Comparison of ENCODE assay signal across 8 cellular contexts in the genomic region with DNA sequence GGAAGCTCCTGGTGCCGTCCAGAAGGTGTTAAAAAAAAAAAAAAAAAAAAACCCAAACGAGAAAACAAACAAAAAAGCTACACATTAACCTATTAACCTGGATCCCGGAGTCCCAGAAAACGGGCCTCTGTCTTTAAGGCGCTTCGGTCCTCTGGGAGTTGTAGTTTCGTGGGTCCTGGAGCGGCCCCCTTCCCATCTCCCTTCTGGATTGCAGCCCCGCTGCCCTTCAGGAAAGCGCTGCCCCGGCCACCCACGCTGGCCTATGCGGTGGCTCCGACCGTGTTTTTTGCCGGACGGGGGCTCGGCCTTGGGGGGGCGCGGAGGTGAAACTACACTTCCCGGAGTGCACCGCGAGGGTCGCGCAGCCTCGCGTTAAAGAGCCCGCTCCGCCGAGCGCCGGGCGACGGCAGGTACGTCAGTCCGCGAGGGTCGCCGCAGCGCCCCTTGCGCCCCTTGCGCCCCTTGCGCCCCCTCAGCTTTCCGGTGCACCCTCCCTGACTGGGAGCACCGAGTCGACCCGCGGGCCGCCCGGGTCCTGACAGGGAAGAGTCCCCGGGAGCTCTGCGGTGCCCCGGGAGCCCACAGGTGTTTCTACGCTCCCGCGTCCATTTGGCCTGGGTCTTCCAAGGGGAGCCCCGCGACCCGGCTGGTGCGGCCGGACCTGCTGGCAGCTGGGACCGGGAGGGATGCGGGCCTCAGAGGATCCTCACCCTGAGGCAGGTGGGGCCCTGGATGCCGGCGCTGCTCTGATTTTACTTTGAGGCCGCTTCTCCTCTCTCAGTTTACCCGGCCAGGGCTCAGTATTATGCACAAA. TPM values are rescaled to one million over a fixed set of nuclear protein-coding genes. Genes with fewer than 3 reads are reported as not detected.
A peak's percentile ranks its signal among the peaks of the same experiment; 100 is the strongest.
DNase-seq lines count a peak whose midpoint lies in the region; ATAC-seq lines count a peak whose summit lies in the region.

TSS of gene FCSK (plus strand) at position 375 of the 814 bp plus-strand sequence. CDS start 8,596 bp downstream, outside the sequence.

- peak within 1 kb of the TSS; percentile 99 for H2BK5ac ChIP-seq in mesenchymal stem cell (ENCODE audit: low read depth, low read length, poor library complexity, severe bottlenecking)

- H3K36me3 Mint-ChIP-seq in activated CD8-positive, alpha-beta T cell treated with anti-CD3 and anti-CD28 coated beads, Interleukin-2, amount 10 ng/mL, durations not matched to agents 7 days and 5 days (ENCODE audit: low read depth): no peaks in the 10 kb centered on the region

- H2BK12ac ChIP-seq in mesenchymal stem cell (ENCODE audit: low read length in 2 of 2): peak within 1 kb of the TSS; percentile 51 to 100

- peaks cover 8% of the 10 kb centered on the region for H3K4me1 ChIP-seq in effector memory CD4-positive, alpha-beta T cell (ENCODE audit: control insufficient read depth, insufficient read depth, low read length, poor library complexity, severe bottlenecking)
- H3K4me1 ChIP-seq in mesenchymal stem cell (ENCODE audit: control insufficient read depth, insufficient read depth, low read depth, low read length): peaks cover 2% of the 10 kb centered on the region

- POLR2A ChIA-PET in activated CD8-positive, alpha-beta T cell treated with anti-CD3 and anti-CD28 coated beads, Interleukin-2, amount 10 ng/mL, durations not matched to agents 7 days and 5 days (lab: Charles Lee): interaction anchor here (0.6 to 1.4 kb wide), 5 partner anchors 51 to 108 kb away, joined by 3 to 5 read pairs (median 3); partner anchors contain the start of gene DDX19A

- under 1% methylated on average over 67 of the region's 67 CpGs for WGBS in mesenchymal stem cell

- H3K27ac Mint-ChIP-seq in activated CD8-positive, alpha-beta T cell treated with anti-CD3 and anti-CD28 coated beads, Interleukin-2, amount 10 ng/mL, durations not matched to agents 7 days and 5 days: peak within 1 kb of the TSS; percentile 93

- peak within 1 kb of the TSS; percentile 93 for H4K8ac ChIP-seq in mesenchymal stem cell (ENCODE audit: low read length)

- H2BK15ac ChIP-seq in mesenchymal stem cell (ENCODE audit: low read depth, poor library complexity, severe bottlenecking): peak within 1 kb of the TSS; percentile 95

- H3K9me3 Mint-ChIP-seq in activated CD8-positive, alpha-beta T cell treated with anti-CD3 and anti-CD28 coated beads, Interleukin-2, amount 10 ng/mL, durations not matched to agents 7 days and 5 days (ENCODE audit: insufficient read depth): no peaks in the 10 kb centered on the region

- peak within 1 kb of the TSS; percentile 96 for H2AFZ ChIP-seq in mesenchymal stem cell (ENCODE audit: low read depth, low read length)

- CTCF ChIA-PET in activated CD8-positive, alpha-beta T cell treated with anti-CD3 and anti-CD28 coated beads, Interleukin-2, amount 10 ng/mL, durations not matched to agents 7 days and 5 days (lab: Charles Lee): interaction anchor here (0.6 to 3.5 kb wide), 8 partner anchors 14 to 228 kb away, joined by 3 to 12 read pairs (median 3); partner anchors contain the start of gene ST3GAL2

- no peaks in the 10 kb centered on the region for H3K36me3 ChIP-seq in effector memory CD4-positive, alpha-beta T cell (ENCODE audit: control insufficient read depth, insufficient read depth, low read length)
- no peaks in the 10 kb centered on the region for H3K36me3 ChIP-seq in mesenchymal stem cell (ENCODE audit: control insufficient read depth in 1 of 2, insufficient read depth in 2 of 2, low read depth in 1 of 2, low read length in 2 of 2)

- peak within 1 kb of the TSS in 1 of 2 experiments; percentile 96 for H3K23ac ChIP-seq in mesenchymal stem cell (ENCODE audit: low read length in 2 of 2)

- H3K27me3 Mint-ChIP-seq in activated CD8-positive, alpha-beta T cell treated with anti-CD3 and anti-CD28 coated beads, Interleukin-2, amount 10 ng/mL, durations not matched to agents 7 days and 5 days (ENCODE audit: low read depth): no peaks in the 10 kb centered on the region

- peaks cover 12% of the 10 kb centered on the region for H3K79me1 ChIP-seq in mesenchymal stem cell (replicated peaks; ENCODE audit: low read length, poor library complexity, severe bottlenecking)

- peak within 1 kb of the TSS; percentile 98 for H3K4me3 ChIP-seq in effector memory CD4-positive, alpha-beta T cell (ENCODE audit: insufficient read depth, low read depth, low read length, poor library complexity, severe bottlenecking)
- peak within 1 kb of the TSS; percentile 86 to 92 for H3K4me3 ChIP-seq in mesenchymal stem cell (ENCODE audit: insufficient read depth in 1 of 2, low read depth in 1 of 2, low read length in 2 of 2)

- peak within 1 kb of the TSS; percentile 92 for H3K27ac ChIP-seq in effector memory CD4-positive, alpha-beta T cell (ENCODE audit: insufficient read depth, low read length, poor library complexity, severe bottlenecking)
- peak within 1 kb of the TSS; percentile 93 for H3K27ac ChIP-seq in mesenchymal stem cell (ENCODE audit: low read length, poor library complexity, severe bottlenecking)

- peak; percentile 77 for DNase-seq in ACHN
- DNase-seq in NCI-H526 (lab: John Stamatoyannopoulos, UW): peak; percentile 48 to 87
- peak; percentile 70 for DNase-seq in activated CD8-positive, alpha-beta T cell treated with anti-CD3 and anti-CD28 coated beads, Interleukin-2, amount 10 ng/mL, durations not matched to agents 7 days and 5 days
- DNase-seq in effector memory CD4-positive, alpha-beta T cell: peak; percentile 24 to 60 (median 48)
- peak; percentile 82 for DNase-seq in mesenchymal stem cell
- peak; percentile 62 for DNase-seq in stimulated activated CD8-positive, alpha-beta memory T cell treated with anti-CD3 and anti-CD28 coated beads, Interleukin-12 subunit alpha, Interleukin-12 subunit beta, amount 100 ng/mL, for 4 hours (ENCODE audit: low read depth)

- peak within 1 kb of the TSS; percentile 90 for H4K91ac ChIP-seq in mesenchymal stem cell (ENCODE audit: low read length)

- no peak within 1 kb of the TSS for H2AK5ac ChIP-seq in mesenchymal stem cell (ENCODE audit: low read length, severe bottlenecking)

- H3K14ac ChIP-seq in mesenchymal stem cell (ENCODE audit: low read length in 2 of 2): peak within 1 kb of the TSS; percentile 83 to 100

- no peaks in the 10 kb centered on the region for H3K9me3 ChIP-seq in effector memory CD4-positive, alpha-beta T cell (ENCODE audit: control insufficient read depth, low read length)
- no peaks in the 10 kb centered on the region for H3K9me3 ChIP-seq in mesenchymal stem cell (ENCODE audit: control insufficient read depth, low read length)

- peak within 1 kb of the TSS; percentile 97 for H3K9ac ChIP-seq in mesenchymal stem cell (ENCODE audit: low read length)

- H3K27me3 ChIP-seq in effector memory CD4-positive, alpha-beta T cell (replicated peaks; ENCODE audit: control insufficient read depth, insufficient read depth, low read length, poor library complexity, severe bottlenecking): no peaks in the 10 kb centered on the region
- no peaks in the 10 kb centered on the region for H3K27me3 ChIP-seq in mesenchymal stem cell (ENCODE audit: control insufficient read depth in 1 of 2, insufficient read depth in 1 of 2, low read length in 2 of 2)

- ATAC-seq in GM18520 (IDR thresholded peaks at IDR 0.05; ENCODE audit: unreplicated experiment) (peak; percentile 68), HG03064 (IDR thresholded peaks at IDR 0.05; ENCODE audit: low read depth, unreplicated experiment) (peak; percentile 76)
- ATAC-seq in activated CD8-positive, alpha-beta T cell treated with anti-CD3 and anti-CD28 coated beads, Interleukin-2, amount 10 ng/mL, durations not matched to agents 7 days and 5 days: peak; percentile 96

- H3K4me3 Mint-ChIP-seq in activated CD8-positive, alpha-beta T cell treated with anti-CD3 and anti-CD28 coated beads, Interleukin-2, amount 10 ng/mL, durations not matched to agents 7 days and 5 days: peak within 1 kb of the TSS; percentile 86

- peak within 1 kb of the TSS; percentile 99 for H2BK120ac ChIP-seq in mesenchymal stem cell (ENCODE audit: low read depth, low read length)

- peak within 1 kb of the TSS; percentile 49 to 99 for H3K4ac ChIP-seq in mesenchymal stem cell (ENCODE audit: low read depth in 1 of 2, low read length in 2 of 2)

- in situ Hi-C loops in ACHN (cut with HindIII; ENCODE audit: low pct_ligation_motif_present, low pct_unique_long_range_greater_than_20kb, low sequenced_read_pairs): no loop called here

- H3K4me1 Mint-ChIP-seq in activated CD8-positive, alpha-beta T cell treated with anti-CD3 and anti-CD28 coated beads, Interleukin-2, amount 10 ng/mL, durations not matched to agents 7 days and 5 days (ENCODE audit: low read depth): peaks cover 18% of the 10 kb centered on the region

- H3K4me2 ChIP-seq in mesenchymal stem cell (ENCODE audit: low read length, poor library complexity, severe bottlenecking): peak within 1 kb of the TSS; percentile 91

- H3K18ac ChIP-seq in mesenchymal stem cell (ENCODE audit: low read depth in 1 of 2, low read length in 2 of 2): peak within 1 kb of the TSS; percentile 93 to 100

RNA-seq across cellular contexts. Expression of gene FCSK, which starts in this region (rescaled TPM):
- total RNA-seq in activated CD8-positive, alpha-beta T cell treated with anti-CD3 and anti-CD28 coated beads, Interleukin-2, amount 10 ng/mL, durations not matched to agents 7 days and 5 days: 10 to 100 TPM; 17.3 to 18.8 TPM
- 3.7 TPM for polyA plus RNA-seq in mesenchymal stem cell (2013, experiment 1 of 2)
- 3.7 TPM for polyA plus RNA-seq in mesenchymal stem cell (2013, experiment 2 of 2)

Comparison
In these comparisons a context has a peak if more than half of its experiments do, and no peak if none do; other contexts are left out.
1. Peak in every context shown above with its lines: DNase-seq, ATAC-seq, H3K4me3 ChIP-seq and H3K27ac ChIP-seq.